In the genomic region with DNA sequence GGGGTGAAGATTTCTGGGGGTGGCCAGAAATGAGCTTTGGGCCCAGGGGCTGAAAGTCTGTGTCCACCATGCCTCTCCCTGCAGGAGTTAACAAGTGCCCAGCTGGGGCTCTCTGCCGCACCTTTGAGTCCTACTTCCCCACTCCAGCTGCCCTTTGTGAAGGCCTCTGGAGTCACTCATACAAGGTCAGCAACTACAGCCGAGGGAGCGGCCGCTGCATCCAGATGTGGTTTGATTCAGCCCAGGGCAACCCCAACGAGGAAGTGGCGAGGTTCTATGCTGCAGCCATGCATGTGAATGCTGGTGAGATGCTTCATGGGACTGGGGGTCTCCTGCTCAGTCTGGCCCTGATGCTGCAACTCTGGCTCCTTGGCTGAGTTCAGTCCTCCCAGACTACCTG, we compare ENCODE assay signal across 18 cellular contexts. TPM values are rescaled to one million over a fixed set of nuclear protein-coding genes. Genes with fewer than 3 reads are reported as not detected.
DNase-seq lines count a peak whose midpoint lies in the region; ATAC-seq and TF ChIP-seq lines count a peak whose summit lies in the region.
"Had no signal": no experiment of that assay in that cellular context is flagged by ENCODE, and none has a peak within 500 bp of the region (broad histone marks: within the 10 kb centered on the region; RNA-seq: fewer than 3 reads in every experiment).

No MANE protein-coding gene starts in this region.

- H3K27me3 Mint-ChIP-seq in activated naive CD8-positive, alpha-beta T cell treated with anti-CD3 and anti-CD28 coated beads, Interleukin-2, amount 10 ng/mL, durations not matched to agents 7 days and 5 days, result peaks cover 20% of the 10 kb centered on the region
- H3K27me3 Mint-ChIP-seq in activated naive CD8-positive, alpha-beta T cell treated with anti-CD3 and anti-CD28 coated beads, Interleukin-2, amount 50 U/mL, for 24 hours, result peaks cover 6% of the 10 kb centered on the region
- H3K27me3 Mint-ChIP-seq in endodermal cell (ENCODE audit: insufficient read depth), result peaks cover 14% of the 10 kb centered on the region
- H3K27me3 Mint-ChIP-seq in stimulated activated naive B cell treated with anti-CD40 and anti-IgM and Interleukin-4, amounts not matched to agents 10 μg/mL and 1 μg/mL and 100 μg/mL, for 72 hours, result no peaks in the 10 kb centered on the region
- H3K27me3 Mint-ChIP-seq in endothelial cell (ENCODE audit: unreplicated experiment), result peaks cover 10% of the 10 kb centered on the region

- in situ Hi-C loops in GM23248 (cut with MboI), result no loop called here

- no peak overlapping the region for H3K4me3 ChIP-seq in endodermal cell (ENCODE audit: low read length)
- no peak overlapping the region for H3K4me3 ChIP-seq in GM23248
- H3K4me3 ChIP-seq: esophagus squamous epithelium had no signal

- H3F3A ChIP-seq in GM23248 (ENCODE audit: insufficient read depth), result no peaks in the 10 kb centered on the region

- 89 to 95% methylated on average over 5 to 6 of the region's 6 CpGs for WGBS in endodermal cell (ENCODE audit: insufficient coverage in 1 of 2, insufficient read length in 1 of 2), 2 experiments
- WGBS in GM23248 (ENCODE audit: low coverage in 1 of 2, low lambda C conversion rate in 2 of 2, missing lambda C conversion rate in 2 of 2), 2 experiments, result 97 to 98% methylated on average over 6 of the region's 6 CpGs

- H3K9me3 ChIP-seq in endodermal cell (ENCODE audit: control insufficient read depth, low read length) (no peaks in the 10 kb centered on the region), GM23248 (ENCODE audit: low read depth) (no peaks in the 10 kb centered on the region)
- H3K9me3 ChIP-seq: esophagus squamous epithelium had no signal

- no peak overlapping the region for H2AFZ ChIP-seq in GM23248

- no peaks in the 10 kb centered on the region for H3K27me3 ChIP-seq in endodermal cell (ENCODE audit: control insufficient read depth, insufficient read depth, low read length, poor library complexity, severe bottlenecking)
- no peaks in the 10 kb centered on the region for H3K27me3 ChIP-seq in GM23248 (replicated peaks; ENCODE audit: insufficient read depth)

- H3K27ac Mint-ChIP-seq in activated naive CD8-positive, alpha-beta T cell treated with anti-CD3 and anti-CD28 coated beads, Interleukin-2, amount 10 ng/mL, durations not matched to agents 7 days and 5 days, result peak overlapping the region; percentile 25
- no peak overlapping the region for H3K27ac Mint-ChIP-seq in activated naive CD8-positive, alpha-beta T cell treated with anti-CD3 and anti-CD28 coated beads, Interleukin-2, amount 50 U/mL, for 24 hours
- H3K27ac Mint-ChIP-seq in endodermal cell (no peak overlapping the region), endothelial cell (ENCODE audit: unreplicated experiment) (no peak overlapping the region)
- no peak overlapping the region for H3K27ac Mint-ChIP-seq in stimulated activated naive B cell treated with anti-CD40 and anti-IgM and Interleukin-4, amounts not matched to agents 10 μg/mL and 1 μg/mL and 100 μg/mL, for 72 hours

- peaks cover 29% of the 10 kb centered on the region for H3K4me1 Mint-ChIP-seq in activated naive CD8-positive, alpha-beta T cell treated with anti-CD3 and anti-CD28 coated beads, Interleukin-2, amount 10 ng/mL, durations not matched to agents 7 days and 5 days
- peaks cover 32% of the 10 kb centered on the region for H3K4me1 Mint-ChIP-seq in activated naive CD8-positive, alpha-beta T cell treated with anti-CD3 and anti-CD28 coated beads, Interleukin-2, amount 50 U/mL, for 24 hours
- H3K4me1 Mint-ChIP-seq in endodermal cell (peaks cover 29% of the 10 kb centered on the region), endothelial cell (ENCODE audit: unreplicated experiment) (peaks cover 21% of the 10 kb centered on the region)
- peaks cover 37 to 67% of the 10 kb centered on the region in 2 donors for H3K4me1 Mint-ChIP-seq in stimulated activated naive B cell treated with anti-CD40 and anti-IgM and Interleukin-4, amounts not matched to agents 10 μg/mL and 1 μg/mL and 100 μg/mL, for 72 hours

- H3K27ac ChIP-seq in endodermal cell (ENCODE audit: low read depth, low read length) (no peak overlapping the region), GM23248 (no peak overlapping the region)

- peaks cover 24% of the 10 kb centered on the region for H3K79me2 ChIP-seq in GM23248 (ENCODE audit: insufficient read depth)

- H3K4me2 ChIP-seq in GM23248 (ENCODE audit: unreplicated experiment), result no peak overlapping the region

- H3K9ac ChIP-seq in endodermal cell (ENCODE audit: extremely low read depth, low read length, poor library complexity, severe bottlenecking) (no peak overlapping the region), GM23248 (no peak overlapping the region)

- no peak for TF ChIP-seq CTCF in endodermal cell (conservative IDR thresholded peaks at IDR 0.05)
- no peak for TF ChIP-seq CTCF in endothelial cell (IDR thresholded peaks at IDR 0.05; ENCODE audit: unreplicated experiment)

- POLR2A ChIA-PET in activated naive CD8-positive, alpha-beta T cell treated with anti-CD3 and anti-CD28 coated beads, Interleukin-2, amount 10 ng/mL, durations not matched to agents 7 days and 5 days (lab: Charles Lee), result no interaction called here

- peak; percentile 32 for DNase-seq in activated naive CD8-positive, alpha-beta T cell treated with anti-CD3 and anti-CD28 coated beads, Interleukin-2, amount 10 ng/mL, durations not matched to agents 7 days and 5 days
- DNase-seq in activated naive CD8-positive, alpha-beta T cell treated with anti-CD3 and anti-CD28 coated beads, Interleukin-2, amount 50 U/mL, for 24 hours, result no peak
- DNase-seq in NAMALWA (ENCODE audit: low spot score) (peak; percentile 55), endodermal cell (peak; percentile 50), endothelial cell (ENCODE audit: low spot score) (no peak), NCI-H2196 (lab: John Stamatoyannopoulos, UW; ENCODE audit: unreplicated experiment) (no peak), GM23248 (no peak)
- no peak for DNase-seq in stimulated activated naive B cell treated with anti-CD40 and anti-IgM and Interleukin-4, amounts not matched to agents 10 μg/mL and 1 μg/mL and 100 μg/mL, for 72 hours
- DNase-seq: ACHN, esophagus squamous epithelium, NCI-H446 treated with DMSO at 0.1 percent for 48 hours, RPMI8226, T1000 had no signal

- peaks cover 10% of the 10 kb centered on the region for H3K4me1 ChIP-seq in endodermal cell (ENCODE audit: control insufficient read depth, insufficient read depth, low read length)
- peaks cover 11% of the 10 kb centered on the region; the same call in 1 of the 2 replicates for H3K4me1 ChIP-seq in GM23248 (ENCODE audit: insufficient read depth)

- H3K9me2 ChIP-seq in GM23248 (ENCODE audit: insufficient read depth), result no peaks in the 10 kb centered on the region

- no peak overlapping the region for H3K4me3 Mint-ChIP-seq in activated naive CD8-positive, alpha-beta T cell treated with anti-CD3 and anti-CD28 coated beads, Interleukin-2, amount 10 ng/mL, durations not matched to agents 7 days and 5 days
- no peak overlapping the region for H3K4me3 Mint-ChIP-seq in activated naive CD8-positive, alpha-beta T cell treated with anti-CD3 and anti-CD28 coated beads, Interleukin-2, amount 50 U/mL, for 24 hours
- H3K4me3 Mint-ChIP-seq in endodermal cell (no peak overlapping the region), endothelial cell (ENCODE audit: unreplicated experiment) (no peak overlapping the region)
- H3K4me3 Mint-ChIP-seq in stimulated activated naive B cell treated with anti-CD40 and anti-IgM and Interleukin-4, amounts not matched to agents 10 μg/mL and 1 μg/mL and 100 μg/mL, for 72 hours, result peak overlapping the region; percentile 37 to 56

- no peaks in the 10 kb centered on the region for H3K9me3 Mint-ChIP-seq in activated naive CD8-positive, alpha-beta T cell treated with anti-CD3 and anti-CD28 coated beads, Interleukin-2, amount 10 ng/mL, durations not matched to agents 7 days and 5 days
- no peaks in the 10 kb centered on the region for H3K9me3 Mint-ChIP-seq in activated naive CD8-positive, alpha-beta T cell treated with anti-CD3 and anti-CD28 coated beads, Interleukin-2, amount 50 U/mL, for 24 hours
- H3K9me3 Mint-ChIP-seq in endodermal cell (no peaks in the 10 kb centered on the region), endothelial cell (ENCODE audit: unreplicated experiment) (no peaks in the 10 kb centered on the region)
- H3K9me3 Mint-ChIP-seq in stimulated activated naive B cell treated with anti-CD40 and anti-IgM and Interleukin-4, amounts not matched to agents 10 μg/mL and 1 μg/mL and 100 μg/mL, for 72 hours, result no peaks in the 10 kb centered on the region
- H3K9me3 Mint-ChIP-seq: activated naive CD4-positive, alpha-beta T cell treated with anti-CD3 and anti-CD28 coated beads, Interleukin-2, amount 50 U/mL, for 72 hours; central memory CD8-positive, alpha-beta T cell had no signal

- no peaks in the 10 kb centered on the region for H4K20me1 ChIP-seq in GM23248 (ENCODE audit: insufficient read depth)

- peaks cover 4% of the 10 kb centered on the region for H3K36me3 Mint-ChIP-seq in activated naive CD8-positive, alpha-beta T cell treated with anti-CD3 and anti-CD28 coated beads, Interleukin-2, amount 10 ng/mL, durations not matched to agents 7 days and 5 days
- no peaks in the 10 kb centered on the region for H3K36me3 Mint-ChIP-seq in activated naive CD8-positive, alpha-beta T cell treated with anti-CD3 and anti-CD28 coated beads, Interleukin-2, amount 50 U/mL, for 24 hours (ENCODE audit: low read depth)
- H3K36me3 Mint-ChIP-seq in endodermal cell (ENCODE audit: low read depth) (peaks cover 3% of the 10 kb centered on the region), endothelial cell (ENCODE audit: low read depth, unreplicated experiment) (peaks cover 3% of the 10 kb centered on the region)
- peaks cover 6 to 10% of the 10 kb centered on the region in 2 donors for H3K36me3 Mint-ChIP-seq in stimulated activated naive B cell treated with anti-CD40 and anti-IgM and Interleukin-4, amounts not matched to agents 10 μg/mL and 1 μg/mL and 100 μg/mL, for 72 hours

- H3K36me3 ChIP-seq in endodermal cell (ENCODE audit: control insufficient read depth, insufficient read depth, low read length), result peaks cover 3% of the 10 kb centered on the region
- H3K36me3 ChIP-seq in GM23248 (ENCODE audit: low read depth), result no peaks in the 10 kb centered on the region

- ATAC-seq in activated naive CD8-positive, alpha-beta T cell treated with anti-CD3 and anti-CD28 coated beads, Interleukin-2, amount 10 ng/mL, durations not matched to agents 7 days and 5 days (ENCODE audit: low read depth), result no peak
- no peak for ATAC-seq in activated naive CD8-positive, alpha-beta T cell treated with anti-CD3 and anti-CD28 coated beads, Interleukin-2, amount 50 U/mL, for 24 hours
- ATAC-seq in stimulated activated naive B cell treated with anti-CD40 and anti-IgM and Interleukin-4, amounts not matched to agents 10 μg/mL and 1 μg/mL and 100 μg/mL, for 72 hours (replicated peaks), result no peak
- ATAC-seq: activated naive CD4-positive, alpha-beta T cell treated with anti-CD3 and anti-CD28 coated beads, Interleukin-2, amount 50 U/mL, for 72 hours had no signal

RNA-seq across cellular contexts. Expression of gene INPPL1, which starts 3.2 kb away (rescaled TPM):
- 100 to 1,000 TPM; 166 to 171 TPM for total RNA-seq in activated naive CD8-positive, alpha-beta T cell treated with anti-CD3 and anti-CD28 coated beads, Interleukin-2, amount 10 ng/mL, durations not matched to agents 7 days and 5 days
- total RNA-seq in endodermal cell (100 to 1,000 TPM; 230 to 325 TPM), endothelial cell (ENCODE audit: unreplicated experiment) (168 TPM)
- polyA plus RNA-seq in endodermal cell (2013, experiment 1 of 2), result 149 TPM
- polyA plus RNA-seq in endodermal cell (2013, experiment 2 of 2), result 148 TPM
- total RNA-seq in GM23248 (2014; rRNA removed; shearing (Covaris generic)), result 68.0 and 70.6 TPM in 2 replicates
- polyA plus RNA-seq in GM23248 (2016; fragmentation: Nextera tagmentation; extraction: Ambion mirVana), result 24.9 and 28.4 TPM in 2 replicates

RNA-seq across cellular contexts. Expression of gene FOLR2, which starts 4.8 kb away (rescaled TPM):
- total RNA-seq in activated naive CD8-positive, alpha-beta T cell treated with anti-CD3 and anti-CD28 coated beads, Interleukin-2, amount 10 ng/mL, durations not matched to agents 7 days and 5 days, result under 1 TPM in 1 of 2 experiments, not detected in 1; 0.33 TPM
- total RNA-seq in endodermal cell, result not detected
- not detected for polyA plus RNA-seq in endodermal cell (2013, experiment 1 of 2)
- polyA plus RNA-seq in endodermal cell (2013, experiment 2 of 2), result not detected
- not detected for total RNA-seq in endothelial cell (ENCODE audit: unreplicated experiment)
- not detected in 2 replicates for total RNA-seq in GM23248 (2014; rRNA removed; shearing (Covaris generic))
- not detected in 2 replicates for polyA plus RNA-seq in GM23248 (2016; fragmentation: Nextera tagmentation; extraction: Ambion mirVana)
- total RNA-seq: activated naive CD4-positive, alpha-beta T cell treated with anti-CD3 and anti-CD28 coated beads, Interleukin-2, amount 50 U/mL, for 72 hours; lung microvascular endothelial cell; M059J had no signal

RNA-seq across cellular contexts. Expression of gene PHOX2A, which starts 22.6 kb away (rescaled TPM):
- not detected for total RNA-seq in activated naive CD8-positive, alpha-beta T cell treated with anti-CD3 and anti-CD28 coated beads, Interleukin-2, amount 10 ng/mL, durations not matched to agents 7 days and 5 days
- total RNA-seq in endodermal cell (under 1 TPM in 1 of 2 donors, not detected in 1; 0.92 TPM), endothelial cell (ENCODE audit: unreplicated experiment) (not detected)
- 1.7 TPM for polyA plus RNA-seq in endodermal cell (2013, experiment 1 of 2)
- 1.9 TPM for polyA plus RNA-seq in endodermal cell (2013, experiment 2 of 2)
- not detected in 2 replicates for total RNA-seq in GM23248 (2014; rRNA removed; shearing (Covaris generic))
- polyA plus RNA-seq in GM23248 (2016; fragmentation: Nextera tagmentation; extraction: Ambion mirVana), result not detected in 2 replicates
- total RNA-seq: activated naive CD4-positive, alpha-beta T cell treated with anti-CD3 and anti-CD28 coated beads, Interleukin-2, amount 50 U/mL, for 72 hours; esophagus squamous epithelium; lung microvascular endothelial cell; M059J; posterior vena cava had no signal

RNA-seq across cellular contexts. Expression of gene FOLR1, which starts 29.4 kb away (rescaled TPM):
- total RNA-seq in activated naive CD8-positive, alpha-beta T cell treated with anti-CD3 and anti-CD28 coated beads, Interleukin-2, amount 10 ng/mL, durations not matched to agents 7 days and 5 days, result not detected
- total RNA-seq in endodermal cell (10 to 100 TPM; 13.8 to 19.3 TPM), endothelial cell (ENCODE audit: unreplicated experiment) (not detected)
- polyA plus RNA-seq in endodermal cell (2013, experiment 1 of 2), result 5.8 TPM
- 4.8 TPM for polyA plus RNA-seq in endodermal cell (2013, experiment 2 of 2)
- not detected in 2 replicates for total RNA-seq in GM23248 (2014; rRNA removed; shearing (Covaris generic))
- 0.24 TPM in 1 of 2 replicates, not detected in the other for polyA plus RNA-seq in GM23248 (2016; fragmentation: Nextera tagmentation; extraction: Ambion mirVana)
- total RNA-seq: activated naive CD4-positive, alpha-beta T cell treated with anti-CD3 and anti-CD28 coated beads, Interleukin-2, amount 50 U/mL, for 72 hours; lung microvascular endothelial cell; posterior vena cava had no signal

Comparison
In these comparisons a context has a peak if more than half of its experiments do, and no peak if none do; other contexts are left out.
1. DNase-seq: peak in activated naive CD8-positive, alpha-beta T cell treated with anti-CD3 and anti-CD28 coated beads, Interleukin-2, amount 10 ng/mL, durations not matched to agents 7 days and 5 days (single experiment), NAMALWA (single experiment) and endodermal cell (single experiment); none in activated naive CD8-positive, alpha-beta T cell treated with anti-CD3 and anti-CD28 coated beads, Interleukin-2, amount 50 U/mL, for 24 hours (single experiment), stimulated activated naive B cell treated with anti-CD40 and anti-IgM and Interleukin-4, amounts not matched to agents 10 μg/mL and 1 μg/mL and 100 μg/mL, for 72 hours (single experiment), endothelial cell (single experiment), NCI-H2196 (single experiment) and GM23248 (single experiment).
2. H3K4me3 Mint-ChIP-seq: peak in stimulated activated naive B cell treated with anti-CD40 and anti-IgM and Interleukin-4, amounts not matched to agents 10 μg/mL and 1 μg/mL and 100 μg/mL, for 72 hours (2 of 2); none in activated naive CD8-positive, alpha-beta T cell treated with anti-CD3 and anti-CD28 coated beads, Interleukin-2, amount 10 ng/mL, durations not matched to agents 7 days and 5 days (single experiment), activated naive CD8-positive, alpha-beta T cell treated with anti-CD3 and anti-CD28 coated beads, Interleukin-2, amount 50 U/mL, for 24 hours (single experiment), endodermal cell (single experiment) and endothelial cell (single experiment).